Comparison of ENCODE assay signal across 8 cellular contexts in the genomic region with DNA sequence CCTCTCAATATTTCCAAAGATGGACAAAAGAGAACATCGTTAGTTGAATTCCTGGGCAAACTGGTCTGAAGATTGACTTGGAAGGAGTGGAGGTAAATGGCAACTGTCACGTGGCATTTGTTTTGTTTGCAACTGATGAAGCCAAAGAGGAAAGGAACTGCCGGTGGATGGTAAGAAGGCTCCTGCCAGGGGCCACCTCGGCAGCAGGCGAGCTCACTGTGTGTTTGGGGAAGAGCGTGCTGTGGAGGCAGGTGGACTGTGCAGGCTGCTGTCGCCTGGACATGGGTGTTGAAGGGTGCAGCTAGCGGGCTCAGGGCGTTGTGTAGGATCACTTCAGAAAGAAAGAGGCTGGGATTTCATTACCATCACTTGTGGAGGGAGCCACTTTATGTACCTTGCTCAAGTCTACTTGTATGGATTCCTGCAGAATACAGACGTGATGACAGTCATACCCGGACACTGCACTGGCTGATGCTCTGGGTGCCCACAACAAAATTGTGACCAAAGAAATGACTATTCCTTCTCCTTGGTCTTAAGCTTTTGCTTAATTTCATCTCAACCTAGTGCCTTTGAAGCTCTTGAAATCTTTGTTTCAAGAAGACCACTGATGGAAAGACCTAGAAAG.
DNase-seq lines count a peak whose midpoint lies in the region; ATAC-seq and TF ChIP-seq lines count a peak whose summit lies in the region.

No MANE protein-coding gene starts in this region.

- H3K9ac ChIP-seq in fibroblast of lung (ENCODE audit: insufficient read depth, low read length) = peak overlapping the region; percentile 29

- H3K4me2 ChIP-seq in fibroblast of lung (ENCODE audit: extremely low read depth, insufficient read depth, low read length) = peak overlapping the region; percentile 81

- H2AFZ ChIP-seq in fibroblast of lung (ENCODE audit: low read length) = no peak overlapping the region

- H3K4me3 ChIP-seq in AG04450 (ENCODE audit: low read depth, low read length) (peak overlapping the region; percentile 31), fibroblast of lung (replicated peaks in 1 of 4; ENCODE audit: control extremely low read depth in 1 of 4, insufficient read depth in 1 of 4, low read depth in 3 of 4, low read length in 4 of 4) (peak overlapping the region in 2 of 4 experiments; percentile 4 to 38), psoas muscle (peak overlapping the region; percentile 28)

- H3K9me3 ChIP-seq in AG04450 (ENCODE audit: control insufficient read depth, insufficient read depth, low read length) (no peaks in the 10 kb centered on the region), fibroblast of lung (ENCODE audit: control insufficient read depth, insufficient read depth, low read depth, low read length) (no peaks in the 10 kb centered on the region), psoas muscle (no peaks in the 10 kb centered on the region)

- ATAC-seq in SK-N-SH treated with all-trans-retinoic acid at 6 μM for 48 hours = peak; percentile 4
- ATAC-seq in psoas muscle = peak in 1 of 4 donors; percentile 22

- 33 to 52% (median 33%) methylated on average over 11 of the region's 11 CpGs for WGBS in psoas muscle, 3 donors

- intact Hi-C loops in psoas muscle (cut with DNase I) = no loop called here

- H4K20me1 ChIP-seq in fibroblast of lung (ENCODE audit: control insufficient read depth, extremely low read depth, insufficient read depth, low read length) = no peaks in the 10 kb centered on the region

- CTCF ChIA-PET in AG04450 (lab: Charles Lee) (interaction anchor here (1.5 kb wide), 1 partner anchor 89 kb away, joined by 4 read pairs; no protein-coding TSS in a partner anchor), GM10248 (lab: Yijun Ruan, JAX) (interaction anchor here (1.3 kb wide), 1 partner anchor 15 kb away, joined by 3 read pairs; no protein-coding TSS in a partner anchor)

- H3K36me3 ChIP-seq in fibroblast of lung (ENCODE audit: control insufficient read depth, insufficient read depth, low read length) (peaks cover 8% of the 10 kb centered on the region), psoas muscle (ENCODE audit: insufficient read depth in 1 of 2, low read depth in 1 of 2) (no peaks in the 10 kb centered on the region)

- no peak for DNase-seq in AG04450 (ENCODE audit: low read depth, low spot score)
- DNase-seq in fibroblast of lung (ENCODE audit: low read depth in 2 of 2) = peak in 1 of 2 donors; percentile 48
- DNase-seq in psoas muscle = no peak
- no peak for DNase-seq in NCI-H526 (lab: John Stamatoyannopoulos, UW)
- no peak for DNase-seq in NCI-H2029 (lab: John Stamatoyannopoulos, UW)
- no peak for DNase-seq in T1000 (lab: John Stamatoyannopoulos, UW)
- no peak for DNase-seq in GM10248 (ENCODE audit: extremely low spot score)

- no peaks in the 10 kb centered on the region for H3K27me3 ChIP-seq in AG04450 (ENCODE audit: control insufficient read depth, insufficient read depth, low read length)
- no peaks in the 10 kb centered on the region for H3K27me3 ChIP-seq in fibroblast of lung (ENCODE audit: control insufficient read depth, insufficient read depth, low read length)
- H3K27me3 ChIP-seq in psoas muscle (ENCODE audit: insufficient read depth in 3 of 3, low read length in 2 of 3) = peaks cover 0 to 31% (median 4%) of the 10 kb centered on the region in 3 donors

- H3K4me1 ChIP-seq in fibroblast of lung (ENCODE audit: control insufficient read depth, extremely low read depth, insufficient read depth, low read length) = peaks cover 10% of the 10 kb centered on the region
- peaks cover 3% of the 10 kb centered on the region for H3K4me1 ChIP-seq in psoas muscle

- H3K79me2 ChIP-seq in fibroblast of lung (ENCODE audit: control insufficient read depth, insufficient read depth, low read length) = peaks cover 16% of the 10 kb centered on the region

- H3K27ac ChIP-seq in AG04450 (ENCODE audit: low read depth, low read length) = peak overlapping the region; percentile 96
- H3K27ac ChIP-seq in fibroblast of lung (ENCODE audit: insufficient read depth, low read length) = peak overlapping the region; percentile 77
- no peak overlapping the region for H3K27ac ChIP-seq in psoas muscle

- POLR2A ChIA-PET in AG04450 (lab: Yijun Ruan, JAX) (interaction anchor here (0.8 to 1.1 kb wide), 3 partner anchors 8 to 46 kb away, joined by 3 read pairs; no protein-coding TSS in a partner anchor), GM10248 (lab: Yijun Ruan, JAX) (no interaction called here)

- TF ChIP-seq CTCF in AG04450 (IDR thresholded peaks at IDR 0.05; ENCODE audit: low read depth, low read length) (no peak), fibroblast of lung (conservative IDR thresholded peaks at IDR 0.05 in 1 of 2, IDR thresholded peaks at IDR 0.05 in 1 of 2; ENCODE audit: low read depth in 1 of 2, low read length in 2 of 2) (no peak), psoas muscle (IDR thresholded peaks at IDR 0.05) (no peak), GM10248 (IDR thresholded peaks at IDR 0.05; ENCODE audit: control extremely low read depth, extremely low read depth, low read depth, missing control alignments) (no peak)

TF ChIP-seq in SK-N-SH treated with all-trans-retinoic acid at 6 μM for 48 hours, 23 proteins besides CTCF, POLR2A, EP300 and RAD21:
- TF ChIP-seq PPARA (CRISPR knock-in tag; IDR thresholded peaks at IDR 0.05; ENCODE audit: borderline replicate concordance) (no peak), ISL1 (CRISPR knock-in tag; IDR thresholded peaks at IDR 0.05) (no peak), TCF4 (CRISPR knock-in tag; IDR thresholded peaks at IDR 0.05; ENCODE audit: borderline replicate concordance) (no peak), ZNF8 (CRISPR knock-in tag; IDR thresholded peaks at IDR 0.05) (no peak), GLIS3 (CRISPR knock-in tag; IDR thresholded peaks at IDR 0.05) (no peak), OSR1 (CRISPR knock-in tag; IDR thresholded peaks at IDR 0.05) (no peak), ESRRG (CRISPR knock-in tag; IDR thresholded peaks at IDR 0.05) (no peak), BACH2 (CRISPR knock-in tag; IDR thresholded peaks at IDR 0.05; ENCODE audit: borderline replicate concordance) (no peak)
- TF ChIP-seq, protein P1, sequence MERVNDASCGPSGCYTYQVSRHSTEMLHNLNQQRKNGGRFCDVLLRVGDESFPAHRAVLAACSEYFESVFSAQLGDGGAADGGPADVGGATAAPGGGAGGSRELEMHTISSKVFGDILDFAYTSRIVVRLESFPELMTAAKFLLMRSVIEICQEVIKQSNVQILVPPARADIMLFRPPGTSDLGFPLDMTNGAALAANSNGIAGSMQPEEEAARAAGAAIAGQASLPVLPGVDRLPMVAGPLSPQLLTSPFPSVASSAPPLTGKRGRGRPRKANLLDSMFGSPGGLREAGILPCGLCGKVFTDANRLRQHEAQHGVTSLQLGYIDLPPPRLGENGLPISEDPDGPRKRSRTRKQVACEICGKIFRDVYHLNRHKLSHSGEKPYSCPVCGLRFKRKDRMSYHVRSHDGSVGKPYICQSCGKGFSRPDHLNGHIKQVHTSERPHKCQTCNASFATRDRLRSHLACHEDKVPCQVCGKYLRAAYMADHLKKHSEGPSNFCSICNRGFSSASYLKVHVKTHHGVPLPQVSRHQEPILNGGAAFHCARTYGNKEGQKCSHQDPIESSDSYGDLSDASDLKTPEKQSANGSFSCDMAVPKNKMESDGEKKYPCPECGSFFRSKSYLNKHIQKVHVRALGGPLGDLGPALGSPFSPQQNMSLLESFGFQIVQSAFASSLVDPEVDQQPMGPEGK (CRISPR knock-in tag; IDR thresholded peaks at IDR 0.05; ENCODE audit: borderline replicate concordance) = no peak
